In the genomic region with DNA sequence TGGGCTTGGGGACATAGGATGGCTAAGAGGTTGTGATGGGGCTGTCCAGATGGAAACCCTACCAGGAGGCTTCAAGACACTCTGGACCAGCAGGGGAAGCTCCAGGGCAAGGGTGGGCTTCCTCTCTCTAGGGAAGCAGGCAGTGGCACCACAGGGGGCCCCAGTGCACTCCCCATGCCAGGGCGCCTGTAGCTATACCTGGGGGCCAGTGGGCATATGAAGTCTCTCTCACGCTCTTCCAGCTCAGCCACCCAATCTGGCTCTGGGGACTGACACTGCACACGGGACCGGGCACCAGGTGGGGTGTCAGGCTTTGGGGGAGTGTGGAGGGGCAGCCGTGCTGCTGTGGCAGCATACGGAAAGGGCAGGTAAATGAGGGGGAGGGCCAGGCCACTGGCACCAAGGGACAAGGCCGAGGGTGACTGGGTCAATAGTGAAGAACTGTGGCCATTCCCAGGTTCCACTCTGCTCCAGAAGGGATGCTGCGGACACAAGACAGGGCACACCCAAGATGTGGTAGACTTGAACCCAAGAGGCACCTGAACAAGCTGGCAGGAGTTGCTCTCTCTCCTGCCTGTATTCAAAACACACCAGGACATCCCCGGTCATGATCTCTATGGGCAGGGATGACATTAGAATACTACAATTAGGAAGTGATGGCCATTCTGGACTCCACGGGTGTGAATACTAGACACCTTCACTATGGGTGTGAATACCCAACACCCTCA, we compare ENCODE assay signal across 23 cellular contexts. TPM values are rescaled to one million over a fixed set of nuclear protein-coding genes. Genes with fewer than 3 reads are reported as not detected.
DNase-seq lines count a peak whose midpoint lies in the region; ATAC-seq and TF ChIP-seq lines count a peak whose summit lies in the region.
"Had no signal": no experiment of that assay in that cellular context is flagged by ENCODE, and none has a peak within 500 bp of the region (broad histone marks: within the 10 kb centered on the region; RNA-seq: fewer than 3 reads in every experiment).

No MANE protein-coding gene starts in this region.

- peak overlapping the region in 5 of 7 donors; percentile 11 to 63 (median 46) for H3K27ac Mint-ChIP-seq in CD14-positive monocyte
- H3K27ac Mint-ChIP-seq in immature natural killer cell, result peak overlapping the region in 4 of 6 donors; percentile 38 to 67 (median 58)
- no peak overlapping the region for H3K27ac Mint-ChIP-seq in endothelial cell (ENCODE audit: unreplicated experiment)
- no peak overlapping the region for H3K27ac Mint-ChIP-seq in activated T-cell treated with anti-CD3 and anti-CD28 coated beads, Interleukin-2, amount 50 U/mL, for 72 hours
- H3K27ac Mint-ChIP-seq: stimulated activated effector memory CD8-positive, alpha-beta T cell treated with anti-CD3 and anti-CD28 coated beads, Interleukin-12 subunit alpha, Interleukin-12 subunit beta, amount 100 ng/mL, for 72 hours; T-cell had no signal

- ATAC-seq in GM18907 (IDR thresholded peaks at IDR 0.05; ENCODE audit: unreplicated experiment), result peak; percentile 16
- ATAC-seq in activated T-cell treated with anti-CD3 and anti-CD28 coated beads, Interleukin-2, amount 50 U/mL, for 72 hours (replicated peaks in 1 of 2), result no peak
- ATAC-seq: T-cell had no signal

- H3K4me1 Mint-ChIP-seq in CD14-positive monocyte (peaks cover 2% of the 10 kb centered on the region), immature natural killer cell (peaks cover 0 to 2% of the 10 kb centered on the region in 2 donors), endothelial cell (ENCODE audit: unreplicated experiment) (peaks cover 5% of the 10 kb centered on the region)
- no peaks in the 10 kb centered on the region for H3K4me1 Mint-ChIP-seq in activated T-cell treated with anti-CD3 and anti-CD28 coated beads, Interleukin-2, amount 50 U/mL, for 72 hours (ENCODE audit: low read depth)
- H3K4me1 Mint-ChIP-seq: T-cell had no signal

- H3K4me3 Mint-ChIP-seq in CD14-positive monocyte (no peak overlapping the region), immature natural killer cell (no peak overlapping the region), endothelial cell (ENCODE audit: unreplicated experiment) (no peak overlapping the region)
- no peak overlapping the region for H3K4me3 Mint-ChIP-seq in activated T-cell treated with anti-CD3 and anti-CD28 coated beads, Interleukin-2, amount 50 U/mL, for 72 hours
- H3K4me3 Mint-ChIP-seq: stimulated activated effector memory CD8-positive, alpha-beta T cell treated with anti-CD3 and anti-CD28 coated beads, Interleukin-12 subunit alpha, Interleukin-12 subunit beta, amount 100 ng/mL, for 72 hours; T-cell had no signal

- intact Hi-C loops in CD14-positive monocyte (cut with micrococcal nuclease), result loop anchor here in 1 of 2 donors (5.0 kb wide), 2 partner anchors 160 to 270 kb away; no protein-coding TSS in a partner anchor

- peaks cover 33% of the 10 kb centered on the region for H3K36me3 ChIP-seq in BE2C

- H3K9me3 ChIP-seq in BE2C, result peaks cover 7% of the 10 kb centered on the region

- H3K27me3 ChIP-seq in BE2C, result no peaks in the 10 kb centered on the region
- H3K27me3 ChIP-seq: heart left ventricle had no signal

- DNase-seq in CD14-positive monocyte (ENCODE audit: low spot score), result no peak
- peak; percentile 36 for DNase-seq in amniotic epithelial cell (ENCODE audit: low read depth)
- DNase-seq in immature natural killer cell, result no peak
- DNase-seq in endothelial cell (ENCODE audit: low spot score), result no peak
- DNase-seq in BE2C, result no peak
- DNase-seq in KG1 (lab: John Stamatoyannopoulos, UW), result no peak
- no peak for DNase-seq in activated T-cell treated with anti-CD3 and anti-CD28 coated beads, Interleukin-2, amount 50 U/mL, for 72 hours
- DNase-seq: activated CD4-positive, alpha-beta T cell treated with anti-CD3 and anti-CD28 coated beads for 4 hours; activated effector memory CD4-positive, alpha-beta T cell treated with anti-CD3 and anti-CD28 coated beads, Interleukin-2, amount 50 U/mL, for 16 hours; amniotic stem cell; central memory CD4-positive, alpha-beta T cell; COR-L47; effector memory CD4-positive, alpha-beta T cell; heart left ventricle; Kasumi-1; NCI-H1105; NCI-H510A treated with DMSO at 0.1 percent for 48 hours; Right ventricle myocardium superior; T-cell had no signal

- H3K4me1 ChIP-seq in BE2C, result no peaks in the 10 kb centered on the region
- H3K4me1 ChIP-seq: parathyroid adenoma had no signal

- H3K27me3 Mint-ChIP-seq in CD14-positive monocyte (ENCODE audit: low read depth in 3 of 3) (peaks cover 2 to 11% (median 5%) of the 10 kb centered on the region in 3 donors), immature natural killer cell (ENCODE audit: low read depth in 3 of 3) (peaks cover 14 to 25% (median 19%) of the 10 kb centered on the region in 3 donors), endothelial cell (ENCODE audit: unreplicated experiment) (peaks cover 18% of the 10 kb centered on the region)
- H3K27me3 Mint-ChIP-seq in activated T-cell treated with anti-CD3 and anti-CD28 coated beads, Interleukin-2, amount 50 U/mL, for 72 hours (ENCODE audit: low read depth), result no peaks in the 10 kb centered on the region
- H3K27me3 Mint-ChIP-seq: T-cell had no signal

- peaks cover 22 to 35% (median 24%) of the 10 kb centered on the region in 7 donors for H3K9me3 Mint-ChIP-seq in CD14-positive monocyte
- peaks cover 3 to 14% (median 7%) of the 10 kb centered on the region in 6 donors for H3K9me3 Mint-ChIP-seq in immature natural killer cell
- peaks cover 10% of the 10 kb centered on the region for H3K9me3 Mint-ChIP-seq in endothelial cell (ENCODE audit: unreplicated experiment)
- H3K9me3 Mint-ChIP-seq in activated T-cell treated with anti-CD3 and anti-CD28 coated beads, Interleukin-2, amount 50 U/mL, for 72 hours, result peaks cover 5 to 12% of the 10 kb centered on the region in 2 donors
- H3K9me3 Mint-ChIP-seq: stimulated activated effector memory CD8-positive, alpha-beta T cell treated with anti-CD3 and anti-CD28 coated beads, Interleukin-12 subunit alpha, Interleukin-12 subunit beta, amount 100 ng/mL, for 72 hours had no signal

- TF ChIP-seq CTCF in CD14-positive monocyte (IDR thresholded peaks at IDR 0.05) (no peak), endothelial cell (IDR thresholded peaks at IDR 0.05; ENCODE audit: unreplicated experiment) (no peak), BE2C (IDR thresholded peaks at IDR 0.05; ENCODE audit: low read depth, low read length) (no peak)

- peaks cover 28 to 39% of the 10 kb centered on the region in 2 donors for H3K36me3 Mint-ChIP-seq in CD14-positive monocyte
- H3K36me3 Mint-ChIP-seq in immature natural killer cell, result peaks cover 4 to 14% (median 11%) of the 10 kb centered on the region in 3 donors
- peaks cover 18% of the 10 kb centered on the region for H3K36me3 Mint-ChIP-seq in endothelial cell (ENCODE audit: low read depth, unreplicated experiment)
- H3K36me3 Mint-ChIP-seq in activated T-cell treated with anti-CD3 and anti-CD28 coated beads, Interleukin-2, amount 50 U/mL, for 72 hours (ENCODE audit: insufficient read depth in 2 of 2), result peaks cover 18 to 20% of the 10 kb centered on the region in 2 donors

- no peak overlapping the region for H3K4me3 ChIP-seq in BE2C (ENCODE audit: low read depth, low read length)
- H3K4me3 ChIP-seq: heart left ventricle, thoracic aorta had no signal

RNA-seq across cellular contexts. Expression of a gene that starts 27.5 kb away (rescaled TPM):
- not detected for polyA plus RNA-seq in CD14-positive monocyte
- not detected for polyA plus RNA-seq in immature natural killer cell
- 13.3 TPM for total RNA-seq in endothelial cell (ENCODE audit: unreplicated experiment)
- polyA plus RNA-seq in BE2C (2012; ENCODE audit: insufficient read depth, insufficient read length, low read depth), result 11.2 TPM
- not detected for total RNA-seq in activated T-cell treated with anti-CD3 and anti-CD28 coated beads, Interleukin-2, amount 50 U/mL, for 72 hours
- total RNA-seq: T-cell had no signal

Comparison
In these comparisons a context has a peak if more than half of its experiments do, and no peak if none do; other contexts are left out.
1. H3K27ac Mint-ChIP-seq: peak in CD14-positive monocyte (5 of 7) and immature natural killer cell (4 of 6); none in endothelial cell (single experiment) and activated T-cell treated with anti-CD3 and anti-CD28 coated beads, Interleukin-2, amount 50 U/mL, for 72 hours (single experiment).
2. RNA of a gene that starts 27.5 kb away (total RNA-seq): 13.3 TPM in endothelial cell (single experiment); not detected in activated T-cell treated with anti-CD3 and anti-CD28 coated beads, Interleukin-2, amount 50 U/mL, for 72 hours; every median in the first group is over 10 times any median in the second.